Comparison of ENCODE assay signal across 18 cellular contexts in the genomic region with DNA sequence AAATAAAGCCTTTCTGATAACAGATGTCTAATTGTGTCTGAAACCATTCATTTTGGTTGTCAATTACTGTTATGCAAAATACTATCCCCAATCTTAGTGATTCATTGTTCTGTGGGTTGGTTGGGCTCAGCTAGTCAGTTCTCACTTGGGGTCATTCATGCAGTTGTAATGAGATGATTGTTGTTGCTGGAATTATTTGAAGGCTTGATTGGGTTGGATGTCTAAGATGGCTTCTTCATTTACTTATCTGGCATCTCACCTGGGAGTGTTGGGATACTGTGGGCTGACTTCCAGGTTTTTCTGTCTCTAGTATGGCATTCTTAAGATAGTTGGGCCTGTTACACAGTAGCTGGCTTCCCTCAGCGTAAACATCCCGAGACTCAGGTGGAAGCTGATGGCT.
"Had no signal": no experiment of that assay in that cellular context is flagged by ENCODE, and none has a peak within 500 bp of the region (broad histone marks: within the 10 kb centered on the region; RNA-seq: fewer than 3 reads in every experiment).

No MANE protein-coding gene starts in this region.

- FAIRE-seq: endometrium, keratinocyte, small intestine had no signal

- H3K36me3 Mint-ChIP-seq: immature natural killer cell had no signal

- H3K9me3 Mint-ChIP-seq: immature natural killer cell, nephron progenitor cell had no signal

- H3K27ac Mint-ChIP-seq: immature natural killer cell, nephron progenitor cell had no signal

- H3K27me3 Mint-ChIP-seq: naive thymus-derived CD4-positive, alpha-beta T cell had no signal

- H3K4me3 Mint-ChIP-seq: immature natural killer cell; naive thymus-derived CD4-positive, alpha-beta T cell; nephron progenitor cell had no signal

- DNase-seq: effector memory CD4-positive, alpha-beta T cell; gastrocnemius medialis; heart right ventricle; immature natural killer cell; left colon; left ventricle myocardium superior; mesendoderm; naive thymus-derived CD4-positive, alpha-beta T cell; nephron progenitor cell; posterior cingulate gyrus; small intestine; stimulated activated CD4-positive, alpha-beta T cell treated with anti-CD3 and anti-CD28 coated beads, Interleukin-12 subunit alpha, Interleukin-12 subunit beta, amount 100 ng/mL, for 4 hours; stimulated activated naive CD4-positive, alpha-beta T cell treated with Interleukin-2 at 50 U/mL for 16 hours; tibial artery; upper lobe of left lung; uterus had no signal
